Comparison of ENCODE assay signal across 8 cellular contexts in genomic region chr11:36455658-36456111, GRCh38. TPM values are rescaled to one million over a fixed set of nuclear protein-coding genes. Genes with fewer than 3 reads are reported as not detected.
DNase-seq lines count a peak whose midpoint lies in the region; ATAC-seq and TF ChIP-seq lines count a peak whose summit lies in the region.

No MANE protein-coding gene starts in this region.

- H4K91ac ChIP-seq in trophoblast cell (ENCODE audit: low read depth, low read length): peak overlapping the region; percentile 98

- peaks cover 18% of the 10 kb centered on the region for H3K79me1 ChIP-seq in trophoblast cell (ENCODE audit: low read length)

- no peak overlapping the region for H3K4me2 ChIP-seq in trophoblast cell (ENCODE audit: low read length)

- peak overlapping the region; percentile 96 for H3K18ac ChIP-seq in trophoblast cell (ENCODE audit: low read length)

- H4K8ac ChIP-seq in trophoblast cell (ENCODE audit: low read depth, low read length): peak overlapping the region; percentile 68

- H3K4ac ChIP-seq in trophoblast cell (ENCODE audit: low read depth, low read length): peak overlapping the region; percentile 71

- H3K4me1 ChIP-seq in foreskin keratinocyte (peaks cover 17% of the 10 kb centered on the region), trophoblast cell (ENCODE audit: control insufficient read depth in 1 of 2, insufficient read depth in 2 of 2, low read length in 2 of 2) (peaks cover 24 to 27% of the 10 kb centered on the region in 2 experiments)

- H3K23ac ChIP-seq in trophoblast cell (ENCODE audit: low read length): no peak overlapping the region

- no peak overlapping the region for H3K9ac ChIP-seq in trophoblast cell (ENCODE audit: low read length)

- no peaks in the 10 kb centered on the region for H3K9me3 ChIP-seq in trophoblast cell (ENCODE audit: insufficient read depth, low read depth, low read length)

- no peak for TF ChIP-seq CTCF in foreskin keratinocyte (conservative IDR thresholded peaks at IDR 0.05)

- DNase-seq in GM04503 (ENCODE audit: low read depth) (peak; percentile 98), foreskin keratinocyte (peak; percentile 91 to 94), trophoblast cell (peak; percentile 12 to 52), NCI-H1436 (lab: John Stamatoyannopoulos, UW) (no peak), NCI-H1694 (lab: John Stamatoyannopoulos, UW) (no peak)

- peaks cover 18 to 28% of the 10 kb centered on the region in 2 experiments for H3K36me3 ChIP-seq in trophoblast cell (ENCODE audit: control insufficient read depth in 1 of 2, insufficient read depth in 2 of 2, low read length in 2 of 2)

- peak overlapping the region; percentile 92 for H2BK120ac ChIP-seq in trophoblast cell (ENCODE audit: insufficient read depth, low read length, poor library complexity)

- no peak overlapping the region for H4K12ac ChIP-seq in trophoblast cell (ENCODE audit: low read depth, low read length)

- H2BK5ac ChIP-seq in trophoblast cell (ENCODE audit: low read depth, low read length, poor library complexity): peak overlapping the region; percentile 94

- whole genome bisulfite sequencing in trophoblast cell (ENCODE audit: extremely low coverage, insufficient coverage, insufficient read length): no CpG with 5 or more reads among the region's 11 CpGs

- H3K4me3 ChIP-seq in trophoblast cell (ENCODE audit: low read depth, low read length): no peak overlapping the region

- peak overlapping the region; percentile 78 for H3K27ac ChIP-seq in foreskin keratinocyte
- H3K27ac ChIP-seq in trophoblast cell (ENCODE audit: low read depth, low read length): peak overlapping the region; percentile 95

- H3K27me3 ChIP-seq in foreskin keratinocyte (no peaks in the 10 kb centered on the region), trophoblast cell (ENCODE audit: insufficient read depth, low read length) (no peaks in the 10 kb centered on the region)

- peak overlapping the region; percentile 71 for H2AK5ac ChIP-seq in trophoblast cell (ENCODE audit: low read length)

- H3K79me2 ChIP-seq in trophoblast cell (ENCODE audit: control insufficient read depth, insufficient read depth, low read length, poor library complexity): peaks cover 3% of the 10 kb centered on the region

- H3K14ac ChIP-seq in trophoblast cell (ENCODE audit: low read length): peak overlapping the region; percentile 94

- ATAC-seq in SK-N-SH treated with all-trans-retinoic acid at 6 μM for 48 hours (peak; percentile 93), foreskin keratinocyte (peak; percentile 96), HG02870 (IDR thresholded peaks at IDR 0.05; ENCODE audit: unreplicated experiment) (no peak), GM21786 (IDR thresholded peaks at IDR 0.05; ENCODE audit: unreplicated experiment) (no peak)

- no peak overlapping the region for H2AFZ ChIP-seq in trophoblast cell (ENCODE audit: insufficient read depth, low read length, poor library complexity)

- H2BK12ac ChIP-seq in trophoblast cell (ENCODE audit: low read length): peak overlapping the region; percentile 85

TF ChIP-seq in SK-N-SH treated with all-trans-retinoic acid at 6 μM for 48 hours, 23 proteins besides CTCF, POLR2A, EP300 and RAD21:
- TF ChIP-seq CSRNP3 (CRISPR knock-in tag; IDR thresholded peaks at IDR 0.05): no peak
- no peak for TF ChIP-seq CREB5 (CRISPR knock-in tag; IDR thresholded peaks at IDR 0.05; ENCODE audit: low read depth)
- TF ChIP-seq ARNTL (CRISPR knock-in tag; IDR thresholded peaks at IDR 0.05; ENCODE audit: borderline replicate concordance, low read depth): no peak
- TF ChIP-seq GLIS3 (CRISPR knock-in tag; IDR thresholded peaks at IDR 0.05): no peak
- no peak for TF ChIP-seq ZNF70 (CRISPR knock-in tag; IDR thresholded peaks at IDR 0.05)
- no peak for TF ChIP-seq ZC3H10 (CRISPR knock-in tag; IDR thresholded peaks at IDR 0.05)
- TF ChIP-seq ZNF565 (CRISPR knock-in tag; conservative IDR thresholded peaks at IDR 0.05; ENCODE audit: low read depth): no peak
- no peak; the same call in 1 of the 2 replicates for TF ChIP-seq ZFP3 (CRISPR knock-in tag; IDR thresholded peaks at IDR 0.05)
- TF ChIP-seq OSR1 (CRISPR knock-in tag; IDR thresholded peaks at IDR 0.05): no peak
- no peak for TF ChIP-seq ISL1 (CRISPR knock-in tag; IDR thresholded peaks at IDR 0.05)
- TF ChIP-seq PATZ1 (CRISPR knock-in tag; IDR thresholded peaks at IDR 0.05; ENCODE audit: borderline replicate concordance): no peak
- no peak; the same call in 1 of the 2 replicates for TF ChIP-seq CSDC2 (CRISPR knock-in tag; IDR thresholded peaks at IDR 0.05)
- TF ChIP-seq PPARA (CRISPR knock-in tag; IDR thresholded peaks at IDR 0.05; ENCODE audit: borderline replicate concordance): no peak
- TF ChIP-seq RARB (CRISPR knock-in tag; IDR thresholded peaks at IDR 0.05): no peak
- TF ChIP-seq POU6F1 (CRISPR knock-in tag; IDR thresholded peaks at IDR 0.05; ENCODE audit: borderline replicate concordance, low read depth): no peak
- TF ChIP-seq ZFP30 (CRISPR knock-in tag; IDR thresholded peaks at IDR 0.05): no peak
- no peak for TF ChIP-seq TOX (CRISPR knock-in tag; IDR thresholded peaks at IDR 0.05; ENCODE audit: borderline replicate concordance)

RNA-seq across cellular contexts. Expression of gene TRAF6, which starts 54.4 kb away (rescaled TPM):
- total RNA-seq in foreskin keratinocyte: 11.2 and 12.4 TPM in 2 replicates
- polyA plus RNA-seq in foreskin keratinocyte: 3.4 and 3.8 TPM in 2 replicates
- polyA plus RNA-seq in trophoblast cell (2013): 10.6 and 12.0 TPM in 2 replicates

Comparison
In these comparisons a context has a peak if more than half of its experiments do, and no peak if none do; other contexts are left out.
1. DNase-seq: peak in GM04503 (single experiment), foreskin keratinocyte (2 of 2) and trophoblast cell (2 of 2); none in NCI-H1436 (single experiment) and NCI-H1694 (single experiment).
2. ATAC-seq: peak in SK-N-SH treated with all-trans-retinoic acid at 6 μM for 48 hours (single experiment) and foreskin keratinocyte (single experiment); none in HG02870 (single experiment) and GM21786 (single experiment).